Comparison of ENCODE assay signal across 11 cellular contexts in genomic region chr21:31729622-31730343, GRCh38. TPM values are rescaled to one million over a fixed set of nuclear protein-coding genes. Genes with fewer than 3 reads are reported as not detected.
DNase-seq lines count a peak whose midpoint lies in the region; FAIRE-seq and TF ChIP-seq lines count a peak whose summit lies in the region.
"Had no signal": no experiment of that assay in that cellular context is flagged by ENCODE, and none has a peak within 500 bp of the region (broad histone marks: within the 10 kb centered on the region; RNA-seq: fewer than 3 reads in every experiment).

No MANE protein-coding gene starts in this region.

- peaks cover 15% of the 10 kb centered on the region for H3K4me1 Mint-ChIP-seq in activated CD4-positive, alpha-beta T cell treated with anti-CD3 and anti-CD28 coated beads, Interleukin-2, amount 10 ng/mL, durations not matched to agents 24 days and 14 days

- no peaks in the 10 kb centered on the region for H3K27me3 Mint-ChIP-seq in activated CD4-positive, alpha-beta T cell treated with anti-CD3 and anti-CD28 coated beads, Interleukin-2, amount 10 ng/mL, durations not matched to agents 24 days and 14 days

- TF ChIP-seq CTCF in VCaP (conservative IDR thresholded peaks at IDR 0.05): no peak

- H3K36me3 ChIP-seq in stomach smooth muscle (ENCODE audit: control insufficient read depth in 2 of 2, insufficient read depth in 2 of 2, low read length in 2 of 2): no peaks in the 10 kb centered on the region
- H3K36me3 ChIP-seq: adrenal gland had no signal

- H3K9ac ChIP-seq in stomach smooth muscle (ENCODE audit: low read length in 2 of 2): no peak overlapping the region

- no peaks in the 10 kb centered on the region for H3K9me3 Mint-ChIP-seq in activated CD4-positive, alpha-beta T cell treated with anti-CD3 and anti-CD28 coated beads, Interleukin-2, amount 10 ng/mL, durations not matched to agents 24 days and 14 days
- H3K9me3 Mint-ChIP-seq: stimulated activated effector memory CD8-positive, alpha-beta T cell treated with anti-CD3 and anti-CD28 coated beads, Interleukin-12 subunit alpha, Interleukin-12 subunit beta, amount 100 ng/mL, for 72 hours had no signal

- peak overlapping the region; percentile 99 for H3K27ac ChIP-seq in VCaP
- H3K27ac ChIP-seq in stomach smooth muscle (ENCODE audit: low read length): no peak overlapping the region

- H3K27me3 ChIP-seq in stomach smooth muscle (ENCODE audit: control insufficient read depth in 1 of 2, insufficient read depth in 2 of 2, low read length in 2 of 2): no peaks in the 10 kb centered on the region
- H3K27me3 ChIP-seq: adrenal gland had no signal

- H3K27ac Mint-ChIP-seq in activated CD4-positive, alpha-beta T cell treated with anti-CD3 and anti-CD28 coated beads, Interleukin-2, amount 10 ng/mL, durations not matched to agents 24 days and 14 days: no peak overlapping the region
- H3K27ac Mint-ChIP-seq: stimulated activated effector memory CD8-positive, alpha-beta T cell treated with anti-CD3 and anti-CD28 coated beads, Interleukin-12 subunit alpha, Interleukin-12 subunit beta, amount 100 ng/mL, for 72 hours had no signal

- H3K4me1 ChIP-seq in stomach smooth muscle (ENCODE audit: control insufficient read depth, insufficient read depth, low read length): peaks cover 22% of the 10 kb centered on the region

- no peak for FAIRE-seq in HTR-8/SVneo (lab: Jason Lieb, UNC)

- intact Hi-C loops in activated CD4-positive, alpha-beta T cell treated with anti-CD3 and anti-CD28 coated beads, Interleukin-2, amount 10 ng/mL, durations not matched to agents 24 days and 14 days (cut with micrococcal nuclease): loop anchor here (5.0 to 10.0 kb wide), 3 partner anchors 175 to 597 kb away; no protein-coding TSS in a partner anchor

- no peaks in the 10 kb centered on the region for H3K9me3 ChIP-seq in stomach smooth muscle (ENCODE audit: control insufficient read depth in 2 of 2, low read length in 2 of 2)
- H3K9me3 ChIP-seq: adrenal gland had no signal

- DNase-seq in activated CD4-positive, alpha-beta T cell treated with anti-CD3 and anti-CD28 coated beads, Interleukin-2, amount 10 ng/mL, durations not matched to agents 24 days and 14 days: no peak
- DNase-seq in activated CD4-positive, alpha-beta T cell treated with anti-CD3 and anti-CD28 coated beads for 48 hours: no peak
- DNase-seq in KG1 (lab: John Stamatoyannopoulos, UW): no peak
- no peak for DNase-seq in NCI-H2171 treated with DMSO at 0.1 percent for 48 hours (lab: John Stamatoyannopoulos, UW)
- DNase-seq in HTR-8/SVneo (ENCODE audit: insufficient read length, low spot score): no peak
- DNase-seq: midbrain had no signal

- H3K4me3 ChIP-seq in iPS-11a (ENCODE audit: low read depth, low read length) (peak overlapping the region; percentile 90), stomach smooth muscle (ENCODE audit: low read length in 2 of 2) (peak overlapping the region; percentile 74 to 83)

- peak overlapping the region; percentile 90 for H3K4me3 Mint-ChIP-seq in activated CD4-positive, alpha-beta T cell treated with anti-CD3 and anti-CD28 coated beads, Interleukin-2, amount 10 ng/mL, durations not matched to agents 24 days and 14 days
- H3K4me3 Mint-ChIP-seq: stimulated activated effector memory CD8-positive, alpha-beta T cell treated with anti-CD3 and anti-CD28 coated beads, Interleukin-12 subunit alpha, Interleukin-12 subunit beta, amount 100 ng/mL, for 72 hours had no signal

- peaks cover 10% of the 10 kb centered on the region for H3K36me3 Mint-ChIP-seq in activated CD4-positive, alpha-beta T cell treated with anti-CD3 and anti-CD28 coated beads, Interleukin-2, amount 10 ng/mL, durations not matched to agents 24 days and 14 days (ENCODE audit: low read depth)
- H3K36me3 Mint-ChIP-seq: stimulated activated effector memory CD8-positive, alpha-beta T cell treated with anti-CD3 and anti-CD28 coated beads, Interleukin-12 subunit alpha, Interleukin-12 subunit beta, amount 100 ng/mL, for 72 hours had no signal

RNA-seq across cellular contexts. Expression of gene SCAF4, which starts 2.1 kb away (rescaled TPM):
- 65.4 and 65.7 TPM in 2 replicates for total RNA-seq in activated CD4-positive, alpha-beta T cell treated with anti-CD3 and anti-CD28 coated beads, Interleukin-2, amount 10 ng/mL, durations not matched to agents 24 days and 14 days
